ENCODE assay signal across 23 cellular contexts in genomic region chr17:63535640-63536039, GRCh38. TPM values are rescaled to one million over a fixed set of nuclear protein-coding genes. Genes with fewer than 3 reads are reported as not detected.
DNase-seq lines count a peak whose midpoint lies in the region; ATAC-seq, FAIRE-seq and TF ChIP-seq lines count a peak whose summit lies in the region.
"Had no signal": no experiment of that assay in that cellular context is flagged by ENCODE, and none has a peak within 500 bp of the region (broad histone marks: within the 10 kb centered on the region; RNA-seq: fewer than 3 reads in every experiment).

No MANE protein-coding gene starts in this region.

- H3K18ac ChIP-seq in neuronal stem cell (ENCODE audit: low read length), result no peak overlapping the region

- no peak overlapping the region for H2AFZ ChIP-seq in HepG2 (ENCODE audit: low read length)
- H2AFZ ChIP-seq in neuronal stem cell (ENCODE audit: low read length), result no peak overlapping the region

- no peak for TF ChIP-seq RAD21 in HepG2 (CRISPR knock-in tag; IDR thresholded peaks at IDR 0.05)

- H3K27ac ChIP-seq in HepG2 (ENCODE audit: extremely low read length, insufficient read depth, low read length) (no peak overlapping the region), neuronal stem cell (replicated peaks; ENCODE audit: low read length) (no peak overlapping the region), spleen (no peak overlapping the region), vagina (no peak overlapping the region), endodermal cell (ENCODE audit: low read depth, low read length) (no peak overlapping the region)

- no peak for TF ChIP-seq EP300 in HepG2 (IDR thresholded peaks at IDR 0.05; ENCODE audit: low read depth in 2 of 2, low read length in 2 of 2)
- TF ChIP-seq EP300 in HepG2 (CRISPR knock-in tag; IDR thresholded peaks at IDR 0.05; ENCODE audit: borderline replicate concordance), result no peak

- H3K27ac Mint-ChIP-seq in chondrocyte (ENCODE audit: unreplicated experiment) (no peak overlapping the region), endodermal cell (no peak overlapping the region)
- H3K27ac Mint-ChIP-seq: CD4-positive, CD25-positive, alpha-beta regulatory T cell; CD8-positive, alpha-beta memory T cell had no signal

- CTCF ChIA-PET in HepG2 (lab: Yijun Ruan, JAX; ENCODE audit: low intra/inter-chr PET ratio, low total read pairs), result no interaction called here

- H4K20me1 ChIP-seq in HepG2 (ENCODE audit: insufficient read depth, low read length), result no peaks in the 10 kb centered on the region

- WGBS in HepG2 (ENCODE audit: low lambda C conversion rate), result 95% methylated on average over 18 of the region's 24 CpGs
- no CpG with 5 or more reads among the region's 24 CpGs for WGBS in neuronal stem cell (ENCODE audit: extremely low coverage in 2 of 2, insufficient read length in 2 of 2, insufficient replicate concordance in 1 of 2), 2 donors
- 94 to 98% (median 98%) methylated on average over 17 to 24 of the region's 24 CpGs for WGBS in spleen, 5 donors
- WGBS in endodermal cell (ENCODE audit: insufficient coverage in 1 of 2, insufficient read length in 1 of 2), 2 experiments, result 92 to 93% methylated on average over 16 to 24 of the region's 24 CpGs

- H3K4ac ChIP-seq in neuronal stem cell (ENCODE audit: low read length), result no peak overlapping the region

- no peak overlapping the region for H2AK5ac ChIP-seq in neuronal stem cell (ENCODE audit: low read depth, low read length)

- H2BK5ac ChIP-seq in neuronal stem cell (ENCODE audit: low read length), result no peak overlapping the region

- TF ChIP-seq POLR2A in HepG2 (IDR thresholded peaks at IDR 0.05; ENCODE audit: insufficient read depth in 1 of 2, low read depth in 2 of 2, low read length in 2 of 2) (no peak), spleen (IDR thresholded peaks at IDR 0.05) (no peak), vagina (IDR thresholded peaks at IDR 0.05) (no peak)

- in situ Hi-C loops in HepG2 (cut with HindIII; ENCODE audit: extremely low pct_ligation_motif_present, low pct_unique_long_range_greater_than_20kb), result no loop called here

- H3K79me2 ChIP-seq in HepG2 (ENCODE audit: insufficient read depth, low read length), result no peaks in the 10 kb centered on the region

- H3K4me1 ChIP-seq in HepG2 (ENCODE audit: insufficient read depth, low read length) (peaks cover 29% of the 10 kb centered on the region), neuronal stem cell (ENCODE audit: control insufficient read depth in 2 of 2, insufficient read depth in 1 of 2, low read depth in 1 of 2, low read length in 2 of 2) (peaks cover 0 to 3% of the 10 kb centered on the region in 2 donors), spleen (peaks cover 0 to 12% (median 8%) of the 10 kb centered on the region in 6 donors), vagina (peaks cover 11% of the 10 kb centered on the region), endodermal cell (ENCODE audit: control insufficient read depth, insufficient read depth, low read length) (no peaks in the 10 kb centered on the region)

- H2BK15ac ChIP-seq in neuronal stem cell (ENCODE audit: low read length), result no peak overlapping the region

- H3K4me1 Mint-ChIP-seq in chondrocyte (ENCODE audit: low read depth) (no peaks in the 10 kb centered on the region), endodermal cell (peaks cover 3% of the 10 kb centered on the region)

- DNase-seq in chondrocyte (ENCODE audit: low spot score) (peak; percentile 82), HepG2 (ENCODE audit: low spot score) (no peak), neuronal stem cell (ENCODE audit: low spot score) (no peak), spleen (peak; percentile 42), vagina (ENCODE audit: extremely low spot score in 2 of 2) (no peak), endodermal cell (no peak)
- DNase-seq: ACHN; BE2C; C1 segment of cervical spinal cord; CD4-positive, CD25-positive, alpha-beta regulatory T cell; COR-L47; DMS 273 treated with DMSO at 0.1 percent for 48 hours; GOT3; H9; IMR-90; KBM-7 had no signal

- no peak for ATAC-seq in HepG2
- ATAC-seq in GM21576 (IDR thresholded peaks at IDR 0.05; ENCODE audit: unreplicated experiment), result no peak
- ATAC-seq in HG03565 (IDR thresholded peaks at IDR 0.05; ENCODE audit: unreplicated experiment), result no peak

- H3K4me3 Mint-ChIP-seq in chondrocyte (ENCODE audit: unreplicated experiment) (no peak overlapping the region), endodermal cell (no peak overlapping the region)
- H3K4me3 Mint-ChIP-seq: CD4-positive, CD25-positive, alpha-beta regulatory T cell; CD8-positive, alpha-beta memory T cell; H9 had no signal

- TF ChIP-seq CTCF in chondrocyte (IDR thresholded peaks at IDR 0.05) (no peak), HepG2 (CRISPR knock-in tag; IDR thresholded peaks at IDR 0.05) (no peak), spleen (IDR thresholded peaks at IDR 0.05 in 8 of 11, conservative IDR thresholded peaks at IDR 0.05 in 3 of 11) (no peak), vagina (IDR thresholded peaks at IDR 0.05) (no peak), endodermal cell (conservative IDR thresholded peaks at IDR 0.05) (no peak)

- H4K8ac ChIP-seq in neuronal stem cell (ENCODE audit: low read depth, low read length), result no peak overlapping the region

- intact Hi-C loops in HepG2 (cut with micrococcal nuclease; ENCODE audit: unreplicated experiment) (no loop called here), spleen (cut with DNase I; ENCODE audit: low total_unique reads) (no loop called here), vagina (cut with DNase I) (loop anchor here (10.0 kb wide), 1 partner anchor 59 kb away; no protein-coding TSS in a partner anchor)

- no peak overlapping the region for H3K23ac ChIP-seq in neuronal stem cell (ENCODE audit: low read depth, low read length, poor library complexity)

- FAIRE-seq in HepG2 (lab: Jason Lieb, UNC), result no peak
- FAIRE-seq: A204.1, G401.6, GM12892, GM18507 had no signal

- H3K14ac ChIP-seq in neuronal stem cell (ENCODE audit: low read length), result peak overlapping the region; percentile 83

- H4K91ac ChIP-seq in neuronal stem cell (ENCODE audit: low read depth, low read length, poor library complexity), result no peak overlapping the region

- POLR2A ChIA-PET in HepG2 (lab: Yijun Ruan, JAX), result no interaction called here

- H3K9ac ChIP-seq in HepG2 (ENCODE audit: insufficient read depth, low read depth, low read length) (no peak overlapping the region), neuronal stem cell (ENCODE audit: low read depth, low read length, poor library complexity) (no peak overlapping the region), endodermal cell (ENCODE audit: extremely low read depth, low read length, poor library complexity, severe bottlenecking) (no peak overlapping the region)

- H3K27me3 ChIP-seq in HepG2 (ENCODE audit: control insufficient read depth in 1 of 2, insufficient read depth in 2 of 2, low read length in 2 of 2) (peaks cover 18 to 47% of the 10 kb centered on the region in 2 experiments), neuronal stem cell (ENCODE audit: control insufficient read depth in 3 of 3, insufficient read depth in 3 of 3, low read depth in 1 of 3, low read length in 3 of 3) (peaks cover 0 to 18% (median 11%) of the 10 kb centered on the region in 3 experiments), spleen (replicated peaks in 1 of 7) (peaks cover 0 to 53% (median 20%) of the 10 kb centered on the region in 7 donors), vagina (peaks cover 6% of the 10 kb centered on the region), endodermal cell (ENCODE audit: control insufficient read depth, insufficient read depth, low read length, poor library complexity, severe bottlenecking) (peaks cover 31% of the 10 kb centered on the region)
- H3K27me3 ChIP-seq: BE2C had no signal

- BruUV-seq in HepG2 (replicated peaks; lab: Mats Ljungman, UMichigan), result no TSS peak

- H3K79me1 ChIP-seq in neuronal stem cell (ENCODE audit: low read depth, low read length), result no peaks in the 10 kb centered on the region

- H3K36me3 Mint-ChIP-seq in chondrocyte (ENCODE audit: low read depth), result no peaks in the 10 kb centered on the region
- H3K36me3 Mint-ChIP-seq in endodermal cell (ENCODE audit: low read depth), result no peaks in the 10 kb centered on the region
- H3K36me3 Mint-ChIP-seq: CD4-positive, CD25-positive, alpha-beta regulatory T cell had no signal

- H3K36me3 ChIP-seq in HepG2 (replicated peaks in 1 of 2; ENCODE audit: control insufficient read depth in 1 of 2, insufficient read depth in 2 of 2, low read length in 2 of 2), result no peaks in the 10 kb centered on the region
- H3K36me3 ChIP-seq in neuronal stem cell (replicated peaks in 1 of 2; ENCODE audit: control insufficient read depth in 2 of 2, insufficient read depth in 2 of 2, low read length in 2 of 2), result no peaks in the 10 kb centered on the region
- H3K36me3 ChIP-seq in spleen, result no peaks in the 10 kb centered on the region
- no peaks in the 10 kb centered on the region for H3K36me3 ChIP-seq in vagina
- no peaks in the 10 kb centered on the region for H3K36me3 ChIP-seq in endodermal cell (ENCODE audit: control insufficient read depth, insufficient read depth, low read length)
- H3K36me3 ChIP-seq: BE2C had no signal

- H3K27me3 Mint-ChIP-seq in chondrocyte (ENCODE audit: low read depth) (peaks cover 20% of the 10 kb centered on the region), endodermal cell (ENCODE audit: insufficient read depth) (peaks cover 31% of the 10 kb centered on the region)

- H2BK12ac ChIP-seq in neuronal stem cell (ENCODE audit: low read length), result no peak overlapping the region

- H3K4me2 ChIP-seq in HepG2 (ENCODE audit: low read depth, low read length) (no peak overlapping the region), neuronal stem cell (ENCODE audit: insufficient read depth, low read length, poor library complexity, severe bottlenecking) (no peak overlapping the region)

- H3K9me3 ChIP-seq in HepG2 (ENCODE audit: low read length) (no peaks in the 10 kb centered on the region), neuronal stem cell (replicated peaks in 1 of 2; ENCODE audit: control insufficient read depth in 2 of 2, insufficient read depth in 1 of 2, low read depth in 1 of 2, low read length in 2 of 2) (peaks cover 0 to 1% of the 10 kb centered on the region in 2 donors), spleen (no peaks in the 10 kb centered on the region), vagina (no peaks in the 10 kb centered on the region), endodermal cell (ENCODE audit: control insufficient read depth, low read length) (no peaks in the 10 kb centered on the region)
- H3K9me3 ChIP-seq: BE2C had no signal

- H3K4me3 ChIP-seq in HepG2 (replicated peaks in 1 of 3; ENCODE audit: insufficient read depth in 1 of 3, low read depth in 2 of 3, low read length in 3 of 3) (no peak overlapping the region), neuronal stem cell (ENCODE audit: low read length in 2 of 2) (peak overlapping the region in 1 of 2 donors; percentile 9), spleen (no peak overlapping the region), vagina (no peak overlapping the region), endodermal cell (ENCODE audit: low read length) (no peak overlapping the region)

- H2BK120ac ChIP-seq in neuronal stem cell (ENCODE audit: low read depth, low read length), result no peak overlapping the region

- H3K9me3 Mint-ChIP-seq in chondrocyte (ENCODE audit: low read depth) (no peaks in the 10 kb centered on the region), endodermal cell (no peaks in the 10 kb centered on the region)
- H3K9me3 Mint-ChIP-seq: CD8-positive, alpha-beta memory T cell; H9 had no signal

RNA-seq across cellular contexts. Expression of gene KCNH6, which starts 12.5 kb away (rescaled TPM):
- not detected in 3 replicates for total RNA-seq in chondrocyte
- 0.08 and 0.18 TPM in 2 replicates for total RNA-seq in HepG2 (2016; rRNA removed; fragmentation: Illumina TruSeq; extraction: Trizol)
- total RNA-seq in HepG2 (2016; cell fraction: cytosol; rRNA removed; fragmentation: Illumina TruSeq; extraction: Trizol; ENCODE audit: low read depth), result not detected in 2 replicates
- total RNA-seq in HepG2 (2016; cell fraction: insoluble cytoplasmic fraction; rRNA removed; fragmentation: Illumina TruSeq; extraction: Trizol), result 0.09 TPM in 1 of 2 replicates, not detected in the other
- 0.09 and 0.10 TPM in 2 replicates for total RNA-seq in HepG2 (2016; cell fraction: membrane; rRNA removed; fragmentation: Illumina TruSeq; extraction: Trizol)
- 0.13 TPM in 1 of 2 replicates, not detected in the other for total RNA-seq in HepG2 (2016; cell fraction: nucleus; rRNA removed; fragmentation: Illumina TruSeq; extraction: Trizol)
- 0.05 and 0.18 TPM in 2 replicates for polyA plus RNA-seq in HepG2 (2011; rRNA removed)
- 0.04 and 0.06 TPM in 2 replicates for polyA plus RNA-seq in HepG2 (2011; cell fraction: cytosol; rRNA removed)
- polyA plus RNA-seq in HepG2 (2011; cell fraction: nucleus; rRNA removed), result 0.19 and 0.45 TPM in 2 replicates
- 0.15 and 0.44 TPM in 2 replicates for polyA plus RNA-seq in HepG2 (2012)
- 0.05 and 0.06 TPM in 2 replicates for polyA plus RNA-seq in HepG2 (2016; cell fraction: cytosol; fragmentation: Illumina TruSeq; extraction: Trizol; ENCODE audit: low read depth)
- polyA plus RNA-seq in HepG2 (2016; cell fraction: insoluble cytoplasmic fraction; fragmentation: Illumina TruSeq; extraction: Trizol; ENCODE audit: low read depth), result 0.05 TPM in 1 of 2 replicates, not detected in the other
- polyA plus RNA-seq in HepG2 (2016; cell fraction: membrane; fragmentation: Illumina TruSeq; extraction: Trizol; ENCODE audit: low read depth), result 0.06 and 0.10 TPM in 2 replicates
- polyA plus RNA-seq in HepG2 (2016; cell fraction: nucleus; fragmentation: Illumina TruSeq; extraction: Trizol; ENCODE audit: insufficient read depth, low read depth), result 0.12 and 0.29 TPM in 2 replicates
- polyA minus RNA-seq in HepG2 (2011; rRNA and poly(A)+ RNA removed; ENCODE audit: low replicate concordance), result 0.08 TPM in 1 of 2 replicates, not detected in the other
- polyA minus RNA-seq in HepG2 (2011; cell fraction: cytosol; rRNA and poly(A)+ RNA removed), result not detected in 2 replicates
- polyA minus RNA-seq in HepG2 (2011; cell fraction: nucleus; rRNA and poly(A)+ RNA removed), result 0.13 and 0.25 TPM in 2 replicates
- 0.03 TPM for polyA plus RNA-seq in neuronal stem cell (2013, experiment 1 of 2)
- polyA plus RNA-seq in neuronal stem cell (2013, experiment 2 of 2), result not detected
- total RNA-seq in spleen, result not detected
- polyA plus RNA-seq in spleen, result not detected
- not detected for total RNA-seq in vagina
- total RNA-seq in endodermal cell, result under 1 TPM; 0.79 to 0.95 TPM
- polyA plus RNA-seq in endodermal cell (2013, experiment 1 of 2), result 0.46 TPM
- polyA plus RNA-seq in endodermal cell (2013, experiment 2 of 2), result 0.29 TPM
- total RNA-seq: CD4-positive, CD25-positive, alpha-beta regulatory T cell; CD8-positive, alpha-beta memory T cell had no signal
- polyA plus RNA-seq: CD4-positive, CD25-positive, alpha-beta regulatory T cell; CD8-positive, alpha-beta memory T cell had no signal

RNA-seq across cellular contexts. Expression of gene DCAF7, which starts 14.6 kb away (rescaled TPM):
- total RNA-seq in chondrocyte (66.2 to 70.4 TPM (median 69.3 TPM) in 3 replicates), HepG2 (2016; rRNA removed; fragmentation: Illumina TruSeq; extraction: Trizol) (55.2 and 77.5 TPM in 2 replicates), spleen (10 to 100 TPM; 52.1 to 87.5 (median 73.7) TPM), vagina (34.1 TPM), endodermal cell (100 to 1,000 TPM in 1 of 2 donors, 10 to 100 TPM in 1; 96.0 to 114 TPM)
- 10.3 and 11.9 TPM in 2 replicates for total RNA-seq in HepG2 (2016; cell fraction: cytosol; rRNA removed; fragmentation: Illumina TruSeq; extraction: Trizol; ENCODE audit: low read depth)
- 58.9 and 68.6 TPM in 2 replicates for total RNA-seq in HepG2 (2016; cell fraction: insoluble cytoplasmic fraction; rRNA removed; fragmentation: Illumina TruSeq; extraction: Trizol)
- total RNA-seq in HepG2 (2016; cell fraction: membrane; rRNA removed; fragmentation: Illumina TruSeq; extraction: Trizol), result 23.2 and 25.5 TPM in 2 replicates
- 33.1 and 38.3 TPM in 2 replicates for total RNA-seq in HepG2 (2016; cell fraction: nucleus; rRNA removed; fragmentation: Illumina TruSeq; extraction: Trizol)
- polyA plus RNA-seq in HepG2 (2011; rRNA removed) (73.4 and 77.0 TPM in 2 replicates), spleen (10 to 100 TPM; 15.9 to 21.6 (median 18.4) TPM)
- polyA plus RNA-seq in HepG2 (2011; cell fraction: cytosol; rRNA removed), result 62.7 and 66.5 TPM in 2 replicates
- 61.2 and 63.3 TPM in 2 replicates for polyA plus RNA-seq in HepG2 (2011; cell fraction: nucleus; rRNA removed)
- polyA plus RNA-seq in HepG2 (2012), result 84.0 and 84.1 TPM in 2 replicates
- 12.2 and 14.0 TPM in 2 replicates for polyA plus RNA-seq in HepG2 (2016; cell fraction: cytosol; fragmentation: Illumina TruSeq; extraction: Trizol; ENCODE audit: low read depth)
- polyA plus RNA-seq in HepG2 (2016; cell fraction: insoluble cytoplasmic fraction; fragmentation: Illumina TruSeq; extraction: Trizol; ENCODE audit: low read depth), result 61.4 and 80.4 TPM in 2 replicates
- polyA plus RNA-seq in HepG2 (2016; cell fraction: membrane; fragmentation: Illumina TruSeq; extraction: Trizol; ENCODE audit: low read depth), result 15.8 and 16.0 TPM in 2 replicates
- 37.9 and 40.9 TPM in 2 replicates for polyA plus RNA-seq in HepG2 (2016; cell fraction: nucleus; fragmentation: Illumina TruSeq; extraction: Trizol; ENCODE audit: insufficient read depth, low read depth)
- polyA minus RNA-seq in HepG2 (2011; rRNA and poly(A)+ RNA removed; ENCODE audit: low replicate concordance), result 107 and 220 TPM in 2 replicates
- 41.2 and 49.1 TPM in 2 replicates for polyA minus RNA-seq in HepG2 (2011; cell fraction: cytosol; rRNA and poly(A)+ RNA removed)
- polyA minus RNA-seq in HepG2 (2011; cell fraction: nucleus; rRNA and poly(A)+ RNA removed), result 35.0 and 40.7 TPM in 2 replicates
- 73.3 TPM for polyA plus RNA-seq in neuronal stem cell (2013, experiment 1 of 2)
- 73.2 TPM for polyA plus RNA-seq in neuronal stem cell (2013, experiment 2 of 2)
- polyA plus RNA-seq in endodermal cell (2013, experiment 1 of 2), result 105 TPM
- polyA plus RNA-seq in endodermal cell (2013, experiment 2 of 2), result 92.5 TPM

RNA-seq across cellular contexts. Expression of gene ACE, which starts 58.8 kb away (rescaled TPM):
- total RNA-seq in chondrocyte (0.28 to 0.68 TPM (median 0.52 TPM) in 3 replicates), HepG2 (2016; rRNA removed; fragmentation: Illumina TruSeq; extraction: Trizol) (0.13 TPM in 1 of 2 replicates, not detected in the other), spleen (10 to 100 TPM in 4 of 7 donors, 1 to 10 TPM in 3; 6.1 to 17.3 (median 10.1) TPM), vagina (9.6 TPM), endodermal cell (10 to 100 TPM in 1 of 2 donors, 1 to 10 TPM in 1; 4.6 to 12.5 TPM)
- not detected in 2 replicates for total RNA-seq in HepG2 (2016; cell fraction: cytosol; rRNA removed; fragmentation: Illumina TruSeq; extraction: Trizol; ENCODE audit: low read depth)
- 0.15 TPM in 1 of 2 replicates, not detected in the other for total RNA-seq in HepG2 (2016; cell fraction: insoluble cytoplasmic fraction; rRNA removed; fragmentation: Illumina TruSeq; extraction: Trizol)
- not detected in 2 replicates for total RNA-seq in HepG2 (2016; cell fraction: membrane; rRNA removed; fragmentation: Illumina TruSeq; extraction: Trizol)
- not detected in 2 replicates for total RNA-seq in HepG2 (2016; cell fraction: nucleus; rRNA removed; fragmentation: Illumina TruSeq; extraction: Trizol)
- polyA plus RNA-seq in HepG2 (2011; rRNA removed) (0.03 and 0.08 TPM in 2 replicates), spleen (1 to 10 TPM in 2 of 3 donors, under 1 TPM in 1; 0.61 to 5.1 (median 1.3) TPM)
- 0.05 TPM in 1 of 2 replicates, not detected in the other for polyA plus RNA-seq in HepG2 (2011; cell fraction: cytosol; rRNA removed)
- polyA plus RNA-seq in HepG2 (2011; cell fraction: nucleus; rRNA removed), result 0.09 and 0.11 TPM in 2 replicates
- 0.13 and 0.23 TPM in 2 replicates for polyA plus RNA-seq in HepG2 (2012)
- polyA plus RNA-seq in HepG2 (2016; cell fraction: cytosol; fragmentation: Illumina TruSeq; extraction: Trizol; ENCODE audit: low read depth), result not detected in 2 replicates
- not detected in 2 replicates for polyA plus RNA-seq in HepG2 (2016; cell fraction: insoluble cytoplasmic fraction; fragmentation: Illumina TruSeq; extraction: Trizol; ENCODE audit: low read depth)
- not detected in 2 replicates for polyA plus RNA-seq in HepG2 (2016; cell fraction: membrane; fragmentation: Illumina TruSeq; extraction: Trizol; ENCODE audit: low read depth)
- 0.56 TPM in 1 of 2 replicates, not detected in the other for polyA plus RNA-seq in HepG2 (2016; cell fraction: nucleus; fragmentation: Illumina TruSeq; extraction: Trizol; ENCODE audit: insufficient read depth, low read depth)
- 0.37 TPM in 1 of 2 replicates, not detected in the other for polyA minus RNA-seq in HepG2 (2011; rRNA and poly(A)+ RNA removed; ENCODE audit: low replicate concordance)
- polyA minus RNA-seq in HepG2 (2011; cell fraction: cytosol; rRNA and poly(A)+ RNA removed), result not detected in 2 replicates
- polyA minus RNA-seq in HepG2 (2011; cell fraction: nucleus; rRNA and poly(A)+ RNA removed), result 0.26 TPM in 1 of 2 replicates, not detected in the other
- 0.08 TPM for polyA plus RNA-seq in neuronal stem cell (2013, experiment 1 of 2)
- 0.04 TPM for polyA plus RNA-seq in neuronal stem cell (2013, experiment 2 of 2)
- 1.6 TPM for polyA plus RNA-seq in endodermal cell (2013, experiment 1 of 2)
- polyA plus RNA-seq in endodermal cell (2013, experiment 2 of 2), result 1.9 TPM

Comparison
In these comparisons a context has a peak if more than half of its experiments do, and no peak if none do; other contexts are left out.
1. DNase-seq: peak in chondrocyte (single experiment) and spleen (single experiment); none in HepG2 (single experiment), neuronal stem cell (single experiment), vagina (0 of 2) and endodermal cell (single experiment).